Comparison of ENCODE assay signal across 8 cellular contexts in the genomic region with DNA sequence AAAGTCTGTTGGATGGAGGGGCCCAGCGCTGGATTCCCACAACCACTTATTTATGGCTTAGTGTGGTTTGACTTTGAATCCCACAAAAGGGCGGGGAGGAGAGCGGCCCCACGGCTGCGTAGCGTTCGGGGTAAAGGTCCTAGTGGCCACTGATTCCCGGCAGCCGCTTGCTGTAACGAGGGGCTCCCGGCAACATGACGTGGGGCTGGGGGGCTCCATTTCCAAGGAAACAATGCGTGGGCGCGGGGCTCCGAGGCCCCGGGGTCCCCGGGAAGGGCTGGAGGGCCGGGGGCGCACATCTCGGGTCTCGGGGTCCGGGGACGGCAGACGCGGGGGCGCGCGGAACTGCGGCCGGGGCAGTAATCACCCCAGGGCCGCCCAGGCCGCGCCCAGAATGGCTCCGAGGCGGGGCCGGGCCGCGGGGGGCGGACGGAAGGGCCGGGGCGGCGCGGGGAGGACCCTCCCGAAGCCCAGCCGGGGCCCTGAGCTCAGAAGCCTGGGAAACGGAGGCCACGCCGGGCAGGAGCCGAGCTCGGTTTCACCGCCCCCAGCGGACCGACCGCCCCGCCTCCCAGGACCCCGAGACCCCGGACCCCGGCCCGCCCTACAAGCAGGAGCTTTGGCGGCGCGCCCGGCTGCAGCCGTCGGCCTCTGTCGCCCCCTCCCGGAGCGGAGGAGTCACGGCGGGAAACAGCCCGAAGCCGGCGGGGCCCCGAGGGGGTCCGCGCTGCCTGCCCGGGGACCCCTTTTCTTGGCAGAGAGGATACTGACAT.
A peak's percentile ranks its signal among the peaks of the same experiment; 100 is the strongest.
DNase-seq lines count a peak whose midpoint lies in the region; ATAC-seq lines count a peak whose summit lies in the region.

No MANE protein-coding gene starts in this region.

- peak overlapping the region; percentile 89 for H3K4me3 Mint-ChIP-seq in central memory CD8-positive, alpha-beta T cell

- peak; percentile 61 for DNase-seq in NCI-H2029 (lab: John Stamatoyannopoulos, UW)
- no peak for DNase-seq in NCI-H2029 treated with DMSO at 0.1 percent for 48 hours (lab: John Stamatoyannopoulos, UW)
- peak; percentile 72 for DNase-seq in NCI-H1694 treated with DMSO at 0.1 percent for 48 hours (lab: John Stamatoyannopoulos, UW)
- peak; percentile 65 to 71 for DNase-seq in central memory CD8-positive, alpha-beta T cell (ENCODE audit: low spot score in 2 of 2)
- DNase-seq in kidney glomerular epithelial cell (lab: John Stamatoyannopoulos, UW): peak; percentile 63
- DNase-seq in stimulated activated CD4-positive, alpha-beta T cell treated with anti-CD3 and anti-CD28 coated beads, Interleukin-15, amount 100 ng/mL, for 48 hours (ENCODE audit: low read depth in 2 of 2): peak; percentile 48 to 73

- ATAC-seq in HG02642 (IDR thresholded peaks at IDR 0.05; ENCODE audit: poor library complexity, unreplicated experiment): peak; percentile 81
- ATAC-seq in activated CD4-positive, CD25-positive, alpha-beta regulatory T cell treated with anti-CD3 and anti-CD28 coated beads, Interleukin-2, amount 50 U/mL, for 24 hours: peak; percentile 80 to 81
- peak; percentile 76 for ATAC-seq in central memory CD8-positive, alpha-beta T cell (replicated peaks; ENCODE audit: extremely low read depth, poor library complexity, severe bottlenecking)

- H3K9me3 Mint-ChIP-seq in central memory CD8-positive, alpha-beta T cell: no peaks in the 10 kb centered on the region

- H3K27ac Mint-ChIP-seq in central memory CD8-positive, alpha-beta T cell (ENCODE audit: low read depth): peak overlapping the region; percentile 90

- peaks cover 7% of the 10 kb centered on the region for H3K4me1 Mint-ChIP-seq in central memory CD8-positive, alpha-beta T cell

- no peaks in the 10 kb centered on the region for H3K36me3 Mint-ChIP-seq in central memory CD8-positive, alpha-beta T cell (ENCODE audit: insufficient read depth)

- peaks cover 44% of the 10 kb centered on the region for H3K27me3 Mint-ChIP-seq in central memory CD8-positive, alpha-beta T cell
